Comparison of ENCODE assay signal across 2 cellular contexts in genomic region chr7:143878884-143879283, GRCh38.
TF ChIP-seq lines count a peak whose summit lies in the region.

No MANE protein-coding gene starts in this region.

TF ChIP-seq in K562, 482 proteins besides CTCF, POLR2A, EP300 and RAD21:
- 0 out of 2 replicates have a peak, but pooled peaks have one; percentile 10 for TF ChIP-seq GATA2 (CRISPR knock-in tag; IDR thresholded peaks at IDR 0.05)
- no peak for TF ChIP-seq TOE1 (IDR thresholded peaks at IDR 0.05; ENCODE audit: borderline replicate concordance)
- TF ChIP-seq TOE1 (CRISPR knock-in tag; IDR thresholded peaks at IDR 0.05; ENCODE audit: borderline replicate concordance, low read depth), result no peak
- no peak for TF ChIP-seq CBX1 (IDR thresholded peaks at IDR 0.05; ENCODE audit: low read depth)

TF ChIP-seq in neural cell, 6 proteins besides CTCF, POLR2A, EP300 and RAD21:
- TF ChIP-seq SMC3 (conservative IDR thresholded peaks at IDR 0.05; ENCODE audit: poor library complexity) (no peak), MXI1 (conservative IDR thresholded peaks at IDR 0.05; ENCODE audit: poor library complexity, severe bottlenecking) (no peak), REST (IDR thresholded peaks at IDR 0.05; ENCODE audit: borderline replicate concordance) (no peak), TAF1 (IDR thresholded peaks at IDR 0.05; ENCODE audit: low read depth) (no peak), POLR2AphosphoS5 (IDR thresholded peaks at IDR 0.05) (no peak), EZH2 (IDR thresholded peaks at IDR 0.05; ENCODE audit: borderline replicate concordance, insufficient read depth, low read length, poor library complexity, severe bottlenecking) (no peak)
